15 cellular contexts compared by ENCODE assay signal in the genomic region with DNA sequence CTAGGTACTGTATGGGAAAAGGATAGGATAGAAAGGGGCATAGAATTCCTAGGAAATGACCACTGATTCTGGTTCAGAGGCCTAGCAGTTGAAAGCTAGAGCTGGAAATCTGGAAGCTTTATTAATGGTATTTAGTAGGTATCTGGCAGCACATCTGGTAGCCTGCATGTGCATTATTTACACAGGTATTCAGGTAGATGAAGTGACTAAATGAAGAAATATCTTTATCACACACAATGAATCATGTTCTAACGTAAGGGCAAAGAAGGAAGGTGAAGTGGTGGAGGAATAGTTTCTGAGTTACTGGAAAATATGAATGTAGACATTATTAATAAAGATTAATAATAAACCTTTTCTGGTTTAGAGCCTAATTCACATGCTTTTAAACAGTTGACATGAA.
DNase-seq lines count a peak whose midpoint lies in the region; ATAC-seq, FAIRE-seq and TF ChIP-seq lines count a peak whose summit lies in the region.
"Had no signal": no experiment of that assay in that cellular context is flagged by ENCODE, and none has a peak within 500 bp of the region (broad histone marks: within the 10 kb centered on the region; RNA-seq: fewer than 3 reads in every experiment).

No MANE protein-coding gene starts in this region.

- WGBS in A549 (ENCODE audit: missing lambda C conversion rate), result 43% methylated on average over 1 of the region's 1 CpG

- H3K27ac Mint-ChIP-seq in natural killer cell treated with Interleukin-12 subunit alpha and Interleukin-12 subunit beta and Interleukin-15 and Interleukin-18, amount 100 ng/mL, for 72 hours, result peak overlapping the region; percentile 57 to 58
- H3K27ac Mint-ChIP-seq: activated naive CD8-positive, alpha-beta T cell treated with anti-CD3 and anti-CD28 coated beads, Interleukin-2, amount 10 ng/mL, durations not matched to agents 7 days and 5 days had no signal

- H3K27ac ChIP-seq in A549 (peak overlapping the region; percentile 24 to 79; a peak in 2 of 6 replicates), coronary artery (peak overlapping the region; percentile 26 to 36)

- CTCF ChIA-PET in A549 (lab: Yijun Ruan, JAX), result interaction anchor here (0.8 to 1.6 kb wide), 2 partner anchors 11 to 12 kb away, joined by 3 to 5 read pairs; no protein-coding TSS in a partner anchor

- no peaks in the 10 kb centered on the region for H3K27me3 Mint-ChIP-seq in natural killer cell treated with Interleukin-12 subunit alpha and Interleukin-12 subunit beta and Interleukin-15 and Interleukin-18, amount 100 ng/mL, for 72 hours
- H3K27me3 Mint-ChIP-seq: activated naive CD8-positive, alpha-beta T cell treated with anti-CD3 and anti-CD28 coated beads, Interleukin-2, amount 10 ng/mL, durations not matched to agents 7 days and 5 days had no signal

- ATAC-seq in A549, result no peak
- no peak for ATAC-seq in natural killer cell treated with Interleukin-12 subunit alpha and Interleukin-12 subunit beta and Interleukin-15 and Interleukin-18, amount 100 ng/mL, for 72 hours

- H3K4me1 ChIP-seq in A549 (peaks cover 91% of the 10 kb centered on the region), HAP-1 (peaks cover 55% of the 10 kb centered on the region)

- FAIRE-seq in A549 (lab: Jason Lieb, UNC), result no peak
- FAIRE-seq: RCC 7860 had no signal

- H3K36me3 ChIP-seq in HAP-1 (replicated peaks), result no peaks in the 10 kb centered on the region
- H3K36me3 ChIP-seq: tibial nerve had no signal

- H3K4me3 Mint-ChIP-seq in natural killer cell treated with Interleukin-12 subunit alpha and Interleukin-12 subunit beta and Interleukin-15 and Interleukin-18, amount 100 ng/mL, for 72 hours, result no peak overlapping the region
- H3K4me3 Mint-ChIP-seq: activated naive CD8-positive, alpha-beta T cell treated with anti-CD3 and anti-CD28 coated beads, Interleukin-2, amount 10 ng/mL, durations not matched to agents 7 days and 5 days had no signal

- TF ChIP-seq RAD21 in A549 (conservative IDR thresholded peaks at IDR 0.05 in 1 of 2, IDR thresholded peaks at IDR 0.05 in 1 of 2), result no peak

- H3K4me3 ChIP-seq in A549 (no peak overlapping the region), coronary artery (no peak overlapping the region), HAP-1 (no peak overlapping the region)
- H3K4me3 ChIP-seq: tibial nerve had no signal

- TF ChIP-seq EP300 in A549 (IDR thresholded peaks at IDR 0.05), result no peak

- H3K4me2 ChIP-seq in A549, result peak overlapping the region; percentile 24

- no peaks in the 10 kb centered on the region for H3K36me3 Mint-ChIP-seq in natural killer cell treated with Interleukin-12 subunit alpha and Interleukin-12 subunit beta and Interleukin-15 and Interleukin-18, amount 100 ng/mL, for 72 hours

- POLR2A ChIA-PET in A549 (lab: Yijun Ruan, JAX), result interaction anchor here (0.9 kb wide), 1 partner anchor 10 kb away, joined by 3 read pairs; no protein-coding TSS in a partner anchor

- no peaks in the 10 kb centered on the region for H3K9me3 ChIP-seq in A549
- H3K9me3 ChIP-seq in HAP-1, result no peaks in the 10 kb centered on the region
- H3K9me3 ChIP-seq: tibial nerve had no signal

- DNase-seq in A549 (ENCODE audit: low read depth in 1 of 2, low spot score in 1 of 2) (no peak), HPDE6-E6E7 (ENCODE audit: extremely low spot score) (peak; percentile 35), coronary artery (ENCODE audit: low spot score) (no peak), HAP-1 (ENCODE audit: low spot score in 2 of 2) (no peak), erythroblast (lab: John Stamatoyannopoulos, UW) (no peak), NCI-H748 (lab: John Stamatoyannopoulos, UW; ENCODE audit: unreplicated experiment) (no peak), iPS-NIHi7 (ENCODE audit: extremely low spot score) (no peak)
- DNase-seq in natural killer cell treated with Interleukin-12 subunit alpha and Interleukin-12 subunit beta and Interleukin-15 and Interleukin-18, amount 100 ng/mL, for 72 hours (ENCODE audit: low spot score), result no peak
- DNase-seq: activated CD4-positive, CD25-positive, alpha-beta regulatory T cell; activated CD8-positive, alpha-beta memory T cell treated with anti-CD3 and anti-CD28 coated beads, Interleukin-2, amount 50 U/mL, for 4 hours; activated naive CD8-positive, alpha-beta T cell treated with anti-CD3 and anti-CD28 coated beads, Interleukin-2, amount 10 ng/mL, durations not matched to agents 7 days and 5 days; NCI-H1694; NCI-H524 treated with DMSO at 0.1 percent for 48 hours had no signal

- H3K9me3 Mint-ChIP-seq in natural killer cell treated with Interleukin-12 subunit alpha and Interleukin-12 subunit beta and Interleukin-15 and Interleukin-18, amount 100 ng/mL, for 72 hours, result no peaks in the 10 kb centered on the region
- H3K9me3 Mint-ChIP-seq: activated naive CD8-positive, alpha-beta T cell treated with anti-CD3 and anti-CD28 coated beads, Interleukin-2, amount 10 ng/mL, durations not matched to agents 7 days and 5 days had no signal

- H3K27me3 ChIP-seq in HAP-1 (ENCODE audit: low read depth), result no peaks in the 10 kb centered on the region
- H3K27me3 ChIP-seq: tibial nerve had no signal

- peaks cover 41 to 55% of the 10 kb centered on the region in 2 donors for H3K4me1 Mint-ChIP-seq in natural killer cell treated with Interleukin-12 subunit alpha and Interleukin-12 subunit beta and Interleukin-15 and Interleukin-18, amount 100 ng/mL, for 72 hours (ENCODE audit: low read depth in 2 of 2)

- TF ChIP-seq POLR2A in A549 (IDR thresholded peaks at IDR 0.05; ENCODE audit: low read length) (no peak), erythroblast (IDR thresholded peaks at IDR 0.05; ENCODE audit: low read length) (no peak)

- no peak for TF ChIP-seq CTCF in A549 (IDR thresholded peaks at IDR 0.05)
- TF ChIP-seq CTCF in coronary artery (IDR thresholded peaks at IDR 0.05), result no peak

- in situ Hi-C loops in HAP-1 (cut with MboI; ENCODE audit: low sequenced_read_pairs), result no loop called here

TF ChIP-seq in A549, 52 proteins besides CTCF, POLR2A, EP300 and RAD21:
- TF ChIP-seq, protein P1, sequence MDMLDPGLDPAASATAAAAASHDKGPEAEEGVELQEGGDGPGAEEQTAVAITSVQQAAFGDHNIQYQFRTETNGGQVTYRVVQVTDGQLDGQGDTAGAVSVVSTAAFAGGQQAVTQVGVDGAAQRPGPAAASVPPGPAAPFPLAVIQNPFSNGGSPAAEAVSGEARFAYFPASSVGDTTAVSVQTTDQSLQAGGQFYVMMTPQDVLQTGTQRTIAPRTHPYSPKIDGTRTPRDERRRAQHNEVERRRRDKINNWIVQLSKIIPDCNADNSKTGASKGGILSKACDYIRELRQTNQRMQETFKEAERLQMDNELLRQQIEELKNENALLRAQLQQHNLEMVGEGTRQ (IDR thresholded peaks at IDR 0.05), result no peak
- TF ChIP-seq JUNB (IDR thresholded peaks at IDR 0.05), result no peak
- TF ChIP-seq, protein P2, sequence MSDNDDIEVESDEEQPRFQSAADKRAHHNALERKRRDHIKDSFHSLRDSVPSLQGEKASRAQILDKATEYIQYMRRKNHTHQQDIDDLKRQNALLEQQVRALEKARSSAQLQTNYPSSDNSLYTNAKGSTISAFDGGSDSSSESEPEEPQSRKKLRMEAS (IDR thresholded peaks at IDR 0.05), result no peak
- TF ChIP-seq, protein P3, sequence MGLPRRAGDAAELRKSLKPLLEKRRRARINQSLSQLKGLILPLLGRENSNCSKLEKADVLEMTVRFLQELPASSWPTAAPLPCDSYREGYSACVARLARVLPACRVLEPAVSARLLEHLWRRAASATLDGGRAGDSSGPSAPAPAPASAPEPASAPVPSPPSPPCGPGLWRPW (IDR thresholded peaks at IDR 0.05), result no peak
- no peak for TF ChIP-seq NR3C1 (IDR thresholded peaks at IDR 0.05)
- TF ChIP-seq SREBF2 (IDR thresholded peaks at IDR 0.05), result no peak
- TF ChIP-seq, protein P4, sequence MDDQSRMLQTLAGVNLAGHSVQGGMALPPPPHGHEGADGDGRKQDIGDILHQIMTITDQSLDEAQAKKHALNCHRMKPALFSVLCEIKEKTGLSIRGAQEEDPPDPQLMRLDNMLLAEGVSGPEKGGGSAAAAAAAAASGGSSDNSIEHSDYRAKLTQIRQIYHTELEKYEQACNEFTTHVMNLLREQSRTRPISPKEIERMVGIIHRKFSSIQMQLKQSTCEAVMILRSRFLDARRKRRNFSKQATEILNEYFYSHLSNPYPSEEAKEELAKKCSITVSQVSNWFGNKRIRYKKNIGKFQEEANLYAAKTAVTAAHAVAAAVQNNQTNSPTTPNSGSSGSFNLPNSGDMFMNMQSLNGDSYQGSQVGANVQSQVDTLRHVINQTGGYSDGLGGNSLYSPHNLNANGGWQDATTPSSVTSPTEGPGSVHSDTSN (IDR thresholded peaks at IDR 0.05), result no peak
- TF ChIP-seq TP53 (CRISPR knock-in tag; IDR thresholded peaks at IDR 0.05), result no peak
- no peak for TF ChIP-seq MAFK (IDR thresholded peaks at IDR 0.05; ENCODE audit: partially characterized antibody)
